ENCODE assay signal across 18 cellular contexts in the genomic region with DNA sequence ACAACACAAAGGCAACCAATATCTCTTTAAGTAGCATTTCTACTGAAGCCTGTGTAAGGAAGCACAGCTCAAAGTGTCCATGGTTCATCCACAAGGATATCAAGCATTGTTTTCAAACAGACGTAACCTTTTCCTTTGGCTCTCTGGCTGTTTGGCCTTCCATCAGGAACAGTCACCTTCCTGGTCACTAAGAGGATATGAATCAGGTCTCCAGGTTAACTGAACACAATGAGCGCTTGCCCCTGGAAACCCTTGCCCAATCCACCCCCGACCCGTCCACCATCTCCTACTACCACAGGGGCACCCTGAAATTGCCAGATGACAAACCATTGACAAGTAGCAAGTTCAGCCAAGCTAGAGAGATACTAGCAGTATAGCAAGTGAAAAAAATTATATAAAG.
"Had no signal": no experiment of that assay in that cellular context is flagged by ENCODE, and none has a peak within 500 bp of the region (broad histone marks: within the 10 kb centered on the region; RNA-seq: fewer than 3 reads in every experiment).

No MANE protein-coding gene starts in this region.

- H2AFZ ChIP-seq: hepatocyte had no signal

- H3K27ac Mint-ChIP-seq: activated B cell treated with CpG ODN at 0.5 μM for 24 hours; activated naive CD4-positive, alpha-beta T cell treated with anti-CD3 and anti-CD28 coated beads, Interleukin-2, amount 10 ng/mL, durations not matched to agents 7 days and 5 days; activated T-helper 2 cell treated with anti-CD3 and anti-CD28 coated beads, Interferon-gamma antibody, Interleukin-2, Interleukin-4, amounts not matched to agents 10 μg/mL and 5 μg/mL and 100 μg/mL, durations not matched to agents 14 hours and 24 hours and 36 hours; dendritic cell treated with granulocyte-macrophage colony-stimulating factor and Interleukin-4, amounts not matched to agents 40 ng/mL and 50 ng/mL, for 4 days; endodermal cell; nephron progenitor cell; T-helper 17 cell had no signal

- H3K27me3 ChIP-seq: adrenal gland, esophagus squamous epithelium, hepatocyte, suprapubic skin had no signal

- H3K27me3 Mint-ChIP-seq: activated B cell treated with CpG ODN at 0.5 μM for 24 hours had no signal

- H3K4me1 ChIP-seq: prostate gland had no signal

- H3K4me3 ChIP-seq: adrenal gland, esophagus squamous epithelium, hepatocyte, prostate gland, suprapubic skin had no signal

- DNase-seq: activated B cell treated with CpG ODN at 0.5 μM for 24 hours; activated naive CD4-positive, alpha-beta T cell treated with anti-CD3 and anti-CD28 coated beads, Interleukin-2, amount 10 ng/mL, durations not matched to agents 7 days and 5 days; cerebellar nuclear complex; endodermal cell; esophagus squamous epithelium; foreskin melanocyte; mesenchymal stem cell; nephron progenitor cell; stimulated activated CD4-positive, alpha-beta T cell treated with anti-CD3 and anti-CD28 coated beads, Interleukin-4, amount 100 ng/mL, for 1 hour; stimulated activated CD8-positive, alpha-beta memory T cell treated with anti-CD3 and anti-CD28 coated beads, Interleukin-4, amount 100 ng/mL, for 48 hours; stimulated activated naive CD8-positive, alpha-beta T cell treated with anti-CD3 and anti-CD28 coated beads, Interleukin-15, Interleukin-2, amounts not matched to agents 100 U/mL and 50 U/mL, for 24 hours; T-helper 17 cell had no signal

- H3K79me2 ChIP-seq: hepatocyte had no signal

- H3K4me1 Mint-ChIP-seq: activated B cell treated with CpG ODN at 0.5 μM for 24 hours; activated naive CD4-positive, alpha-beta T cell treated with anti-CD3 and anti-CD28 coated beads, Interleukin-2, amount 10 ng/mL, durations not matched to agents 7 days and 5 days had no signal

- H3K4me2 ChIP-seq: hepatocyte had no signal

- H3K36me3 Mint-ChIP-seq: activated naive CD4-positive, alpha-beta T cell treated with anti-CD3 and anti-CD28 coated beads, Interleukin-2, amount 10 ng/mL, durations not matched to agents 7 days and 5 days had no signal

- H3K9me3 ChIP-seq: adrenal gland, esophagus squamous epithelium, prostate gland, suprapubic skin had no signal

- H3K4me3 Mint-ChIP-seq: activated B cell treated with CpG ODN at 0.5 μM for 24 hours; activated naive CD4-positive, alpha-beta T cell treated with anti-CD3 and anti-CD28 coated beads, Interleukin-2, amount 10 ng/mL, durations not matched to agents 7 days and 5 days; dendritic cell treated with granulocyte-macrophage colony-stimulating factor and Interleukin-4, amounts not matched to agents 40 ng/mL and 50 ng/mL, for 4 days; endodermal cell; nephron progenitor cell; T-helper 17 cell had no signal

- H3K36me3 ChIP-seq: adrenal gland, esophagus squamous epithelium, prostate gland, suprapubic skin had no signal

- H3K27ac ChIP-seq: adrenal gland, esophagus squamous epithelium, hepatocyte, prostate gland, suprapubic skin had no signal

- ATAC-seq: stimulated activated naive CD8-positive, alpha-beta T cell treated with anti-CD3 and anti-CD28 coated beads, Interleukin-15, Interleukin-2, amounts not matched to agents 100 U/mL and 50 U/mL, for 24 hours; T-helper 17 cell had no signal

- H3K9me3 Mint-ChIP-seq: activated B cell treated with CpG ODN at 0.5 μM for 24 hours; activated naive CD4-positive, alpha-beta T cell treated with anti-CD3 and anti-CD28 coated beads, Interleukin-2, amount 10 ng/mL, durations not matched to agents 7 days and 5 days; activated T-helper 2 cell treated with anti-CD3 and anti-CD28 coated beads, Interferon-gamma antibody, Interleukin-2, Interleukin-4, amounts not matched to agents 10 μg/mL and 5 μg/mL and 100 μg/mL, durations not matched to agents 14 hours and 24 hours and 36 hours; dendritic cell treated with granulocyte-macrophage colony-stimulating factor and Interleukin-4, amounts not matched to agents 40 ng/mL and 50 ng/mL, for 4 days; endodermal cell; nephron progenitor cell had no signal
